In genomic region chr9:113580041-113580953, GRCh38 we compare ENCODE assay signal across 7 cellular contexts.
DNase-seq lines count a peak whose midpoint lies in the region; ATAC-seq lines count a peak whose summit lies in the region.

No MANE protein-coding gene starts in this region.

- POLR2A ChIA-PET in naive thymus-derived CD8-positive, alpha-beta T cell (lab: Charles Lee): interaction anchor here (0.6 to 5.3 kb wide), 11 partner anchors 9 to 1603 kb away, joined by 4 to 72 read pairs (median 9); partner anchors contain the start of genes ALAD, C9orf43 and POLE3

- ATAC-seq in naive thymus-derived CD8-positive, alpha-beta T cell: peak; percentile 27 to 44
- no peak for ATAC-seq in HG02798 (IDR thresholded peaks at IDR 0.05; ENCODE audit: poor library complexity, unreplicated experiment)
- ATAC-seq in HG03280 (IDR thresholded peaks at IDR 0.05; ENCODE audit: unreplicated experiment): no peak

- peaks cover 46 to 61% (median 51%) of the 10 kb centered on the region in 3 donors for H3K4me1 Mint-ChIP-seq in IgD-negative memory B cell
- H3K4me1 Mint-ChIP-seq in naive thymus-derived CD8-positive, alpha-beta T cell: peaks cover 42 to 90% (median 82%) of the 10 kb centered on the region in 4 donors
- peaks cover 87% of the 10 kb centered on the region for H3K4me1 Mint-ChIP-seq in stimulated activated naive CD8-positive, alpha-beta T cell treated with anti-CD3 and anti-CD28 coated beads, Interleukin-15, Interleukin-2, amounts not matched to agents 100 ng/mL and 50 ng/mL, for 24 hours (ENCODE audit: low read depth)

- H3K36me3 Mint-ChIP-seq in IgD-negative memory B cell: no peaks in the 10 kb centered on the region
- peaks cover 0 to 25% (median 4%) of the 10 kb centered on the region in 3 donors for H3K36me3 Mint-ChIP-seq in naive thymus-derived CD8-positive, alpha-beta T cell
- peaks cover 34% of the 10 kb centered on the region for H3K36me3 Mint-ChIP-seq in stimulated activated naive CD8-positive, alpha-beta T cell treated with anti-CD3 and anti-CD28 coated beads, Interleukin-15, Interleukin-2, amounts not matched to agents 100 ng/mL and 50 ng/mL, for 24 hours (ENCODE audit: low read depth)

- DNase-seq in activated CD4-positive, alpha-beta T cell treated with anti-CD3 and anti-CD28 coated beads for 48 hours: peak; percentile 81
- DNase-seq in dermis blood vessel endothelial cell: peak; percentile 73
- DNase-seq in naive thymus-derived CD8-positive, alpha-beta T cell: peak; percentile 16 to 79 (median 44)

- H3K9me3 Mint-ChIP-seq in IgD-negative memory B cell: no peaks in the 10 kb centered on the region
- no peaks in the 10 kb centered on the region for H3K9me3 Mint-ChIP-seq in naive thymus-derived CD8-positive, alpha-beta T cell
- H3K9me3 Mint-ChIP-seq in stimulated activated naive CD8-positive, alpha-beta T cell treated with anti-CD3 and anti-CD28 coated beads, Interleukin-15, Interleukin-2, amounts not matched to agents 100 ng/mL and 50 ng/mL, for 24 hours: no peaks in the 10 kb centered on the region

- no peaks in the 10 kb centered on the region for H3K27me3 Mint-ChIP-seq in IgD-negative memory B cell
- no peaks in the 10 kb centered on the region for H3K27me3 Mint-ChIP-seq in naive thymus-derived CD8-positive, alpha-beta T cell
- no peaks in the 10 kb centered on the region for H3K27me3 Mint-ChIP-seq in stimulated activated naive CD8-positive, alpha-beta T cell treated with anti-CD3 and anti-CD28 coated beads, Interleukin-15, Interleukin-2, amounts not matched to agents 100 ng/mL and 50 ng/mL, for 24 hours

- H3K27ac Mint-ChIP-seq in IgD-negative memory B cell: peak overlapping the region; percentile 78 to 94 (median 91)
- H3K27ac Mint-ChIP-seq in naive thymus-derived CD8-positive, alpha-beta T cell: peak overlapping the region; percentile 93 to 97 (median 95)
- H3K27ac Mint-ChIP-seq in stimulated activated naive CD8-positive, alpha-beta T cell treated with anti-CD3 and anti-CD28 coated beads, Interleukin-15, Interleukin-2, amounts not matched to agents 100 ng/mL and 50 ng/mL, for 24 hours: peak overlapping the region; percentile 91

- peak overlapping the region; percentile 77 to 94 (median 84) for H3K4me3 Mint-ChIP-seq in IgD-negative memory B cell
- H3K4me3 Mint-ChIP-seq in naive thymus-derived CD8-positive, alpha-beta T cell: peak overlapping the region; percentile 74 to 92 (median 84)
- H3K4me3 Mint-ChIP-seq in stimulated activated naive CD8-positive, alpha-beta T cell treated with anti-CD3 and anti-CD28 coated beads, Interleukin-15, Interleukin-2, amounts not matched to agents 100 ng/mL and 50 ng/mL, for 24 hours: peak overlapping the region; percentile 86

Comparison
In these comparisons a context has a peak if more than half of its experiments do, and no peak if none do; other contexts are left out.
1. ATAC-seq: peak in naive thymus-derived CD8-positive, alpha-beta T cell (2 of 2); none in HG02798 (single experiment) and HG03280 (single experiment).
2. Peak in every context shown above with its lines, with median percentiles within 50 percentile points of each other: H3K27ac Mint-ChIP-seq, H3K4me3 Mint-ChIP-seq and DNase-seq.